In the genomic region with DNA sequence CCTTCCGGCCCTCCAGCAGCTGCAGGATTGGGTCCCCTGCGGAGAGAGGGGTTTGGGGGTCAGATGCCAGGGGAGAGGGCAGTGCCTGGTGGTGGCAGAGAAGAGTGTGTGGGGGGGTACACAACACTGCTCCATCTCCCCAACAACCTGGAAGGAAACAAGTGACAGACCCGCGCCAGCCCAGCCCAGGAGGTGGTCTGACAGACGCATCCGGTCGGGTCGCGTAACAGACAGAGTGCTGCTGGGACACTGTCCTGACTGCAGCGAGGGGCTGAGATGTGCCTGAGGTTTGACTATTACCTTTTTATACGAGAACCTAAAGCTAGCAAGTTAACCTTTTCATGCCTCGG, we compare ENCODE assay signal across 10 cellular contexts. TPM values are rescaled to one million over a fixed set of nuclear protein-coding genes. Genes with fewer than 3 reads are reported as not detected.
A peak's percentile ranks its signal among the peaks of the same experiment; 100 is the strongest.
DNase-seq lines count a peak whose midpoint lies in the region; ATAC-seq, FAIRE-seq and TF ChIP-seq lines count a peak whose summit lies in the region.
"Had no signal": no experiment of that assay in that cellular context is flagged by ENCODE, and none has a peak within 500 bp of the region (broad histone marks: within the 10 kb centered on the region; RNA-seq: fewer than 3 reads in every experiment).

No MANE protein-coding gene starts in this region.

- H3K27me3 ChIP-seq in endothelial cell of umbilical vein (ENCODE audit: control insufficient read depth in 2 of 2, insufficient read depth in 2 of 2, low read length in 2 of 2): no peaks in the 10 kb centered on the region
- no peaks in the 10 kb centered on the region for H3K27me3 ChIP-seq in gastrocnemius medialis

- H3K79me2 ChIP-seq in endothelial cell of umbilical vein (ENCODE audit: control insufficient read depth, insufficient read depth, low read length): no peaks in the 10 kb centered on the region

- TF ChIP-seq POLR2A in endothelial cell of umbilical vein (IDR thresholded peaks at IDR 0.05; ENCODE audit: low read depth, low read length) (no peak), gastrocnemius medialis (IDR thresholded peaks at IDR 0.05) (no peak)

- no peak overlapping the region for H3K4me3 ChIP-seq in endothelial cell of umbilical vein (replicated peaks in 1 of 3; ENCODE audit: insufficient read depth in 1 of 3, low read depth in 1 of 3, low read length in 3 of 3)
- H3K4me3 ChIP-seq in gastrocnemius medialis: peak overlapping the region in 3 of 4 donors; percentile 44 to 51 (median 45)

- DNase-seq in RWPE1 (ENCODE audit: low spot score) (no peak), endothelial cell of umbilical vein (ENCODE audit: low read depth, low spot score) (no peak), gastrocnemius medialis (no peak), NCI-H82 (lab: John Stamatoyannopoulos, UW) (no peak), G401 (ENCODE audit: low spot score) (no peak), NCI-H1417 treated with DMSO at 0.1 percent for 48 hours (lab: John Stamatoyannopoulos, UW) (no peak)
- DNase-seq: occipital lobe had no signal

- H3K27ac ChIP-seq in RWPE1 (peak overlapping the region; percentile 67), endothelial cell of umbilical vein (ENCODE audit: insufficient read depth, low read depth, low read length) (peak overlapping the region; percentile 2), gastrocnemius medialis (peak overlapping the region; percentile 74 to 77 (median 76))
- H3K27ac ChIP-seq: epithelial cell of prostate had no signal

- H3K9me1 ChIP-seq in endothelial cell of umbilical vein (replicated peaks; ENCODE audit: control insufficient read depth, extremely low read depth, insufficient read depth, low read length): no peaks in the 10 kb centered on the region

- FAIRE-seq in endothelial cell of umbilical vein (lab: Jason Lieb, UNC): no peak

- H3K36me3 ChIP-seq in endothelial cell of umbilical vein (ENCODE audit: control insufficient read depth in 2 of 2, extremely low read depth in 1 of 2, insufficient read depth in 2 of 2, low read length in 2 of 2): peaks cover 0 to 8% of the 10 kb centered on the region in 2 experiments
- H3K36me3 ChIP-seq in gastrocnemius medialis: peaks cover 0 to 43% of the 10 kb centered on the region in 2 donors

- CTCF ChIA-PET in RWPE1 (lab: Yijun Ruan, JAX) (interaction anchor here (0.6 kb wide), 2 partner anchors 11 to 32 kb away, joined by 4 to 8 read pairs; no protein-coding TSS in a partner anchor), endothelial cell of umbilical vein (lab: Charles Lee) (interaction anchor here (1.0 to 6.3 kb wide), 14 partner anchors 12 to 195 kb away, joined by 3 to 73 read pairs (median 14); a partner anchor contains a TSS)

- no peaks in the 10 kb centered on the region for H4K20me1 ChIP-seq in endothelial cell of umbilical vein (replicated peaks; ENCODE audit: control insufficient read depth, extremely low read depth, insufficient read depth, low read length)

- peak overlapping the region; percentile 48 for H3K4me2 ChIP-seq in endothelial cell of umbilical vein (ENCODE audit: insufficient read depth, low read length)

- H3K9me3 ChIP-seq in endothelial cell of umbilical vein (replicated peaks; ENCODE audit: control insufficient read depth, insufficient read depth, low read length): no peaks in the 10 kb centered on the region
- H3K9me3 ChIP-seq in gastrocnemius medialis: no peaks in the 10 kb centered on the region

- peak; percentile 8 for ATAC-seq in GM21723 (IDR thresholded peaks at IDR 0.05; ENCODE audit: unreplicated experiment)
- ATAC-seq in gastrocnemius medialis: no peak
- ATAC-seq in GM21528 (IDR thresholded peaks at IDR 0.05; ENCODE audit: low FRiP score, unreplicated experiment): no peak

- no peak for TF ChIP-seq CTCF in RWPE1 (conservative IDR thresholded peaks at IDR 0.05; ENCODE audit: low read depth)
- TF ChIP-seq CTCF in endothelial cell of umbilical vein (IDR thresholded peaks at IDR 0.05; ENCODE audit: extremely low read depth in 1 of 2, insufficient read depth in 1 of 2, low read depth in 1 of 2, low read length in 2 of 2): no peak
- no peak for TF ChIP-seq CTCF in gastrocnemius medialis (IDR thresholded peaks at IDR 0.05 in 4 of 5, conservative IDR thresholded peaks at IDR 0.05 in 1 of 5)

- intact Hi-C loops in endothelial cell of umbilical vein (cut with micrococcal nuclease): no loop called here
- intact Hi-C loops in gastrocnemius medialis (cut with DNase I; ENCODE audit: low total_unique reads): loop anchor here (5.0 kb wide), 1 partner anchor 36 kb away; no protein-coding TSS in a partner anchor

- dilution Hi-C loops in endothelial cell of umbilical vein (cut with MboI; ENCODE audit: extremely low pct_ligation_motif_present, low sequenced_read_pairs): no loop called here

- peak overlapping the region; percentile 76 for H2AFZ ChIP-seq in endothelial cell of umbilical vein (ENCODE audit: low read depth, low read length)

- POLR2A ChIA-PET in RWPE1 (lab: Yijun Ruan, JAX; ENCODE audit: low non-redundant PET): interaction anchor here (1.7 kb wide), 1 partner anchor 48 kb away, joined by 4 read pairs; no protein-coding TSS in a partner anchor
- POLR2A ChIA-PET in endothelial cell of umbilical vein (lab: Charles Lee): interaction anchor here (1.2 kb wide), 1 partner anchor 55 kb away, joined by 3 read pairs; no protein-coding TSS in a partner anchor

- H3K4me1 ChIP-seq in endothelial cell of umbilical vein (ENCODE audit: control insufficient read depth, extremely low read depth, insufficient read depth, low read length) (peaks cover 7% of the 10 kb centered on the region), gastrocnemius medialis (peaks cover 15 to 17% of the 10 kb centered on the region in 2 donors)

- in situ Hi-C loops in gastrocnemius medialis (cut with MboI; ENCODE audit: low sequenced_read_pairs in 4 of 4): no loop called here
- in situ Hi-C loops in G401 (cut with HindIII; ENCODE audit: low sequenced_read_pairs): no loop called here

- H3K9ac ChIP-seq in endothelial cell of umbilical vein (replicated peaks; ENCODE audit: extremely low read depth, insufficient read depth, low read length): no peak overlapping the region

- no TSS peak for BruUV-seq in endothelial cell of umbilical vein (replicated peaks; lab: Mats Ljungman, UMichigan)

TF ChIP-seq in endothelial cell of umbilical vein, 7 proteins besides CTCF, POLR2A, EP300 and RAD21 (continues in another document):
- TF ChIP-seq JUN (IDR thresholded peaks at IDR 0.05; ENCODE audit: borderline replicate concordance, insufficient read depth, insufficient read length, low read depth) (no peak), FOS (IDR thresholded peaks at IDR 0.05; ENCODE audit: borderline replicate concordance, insufficient read depth, low read length) (no peak)
- TF ChIP-seq, protein P1, sequence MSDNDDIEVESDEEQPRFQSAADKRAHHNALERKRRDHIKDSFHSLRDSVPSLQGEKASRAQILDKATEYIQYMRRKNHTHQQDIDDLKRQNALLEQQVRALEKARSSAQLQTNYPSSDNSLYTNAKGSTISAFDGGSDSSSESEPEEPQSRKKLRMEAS (IDR thresholded peaks at IDR 0.05; ENCODE audit: insufficient read depth, insufficient read length): no peak

RNA-seq across cellular contexts. Expression of a gene that starts 16.2 kb away (rescaled TPM):
- total RNA-seq in endothelial cell of umbilical vein: 7.1 and 14.9 TPM in 2 replicates
- 6.9 and 7.7 TPM in 2 replicates for polyA plus RNA-seq in endothelial cell of umbilical vein
- polyA plus RNA-seq in endothelial cell of umbilical vein (2011; cell fraction: cytosol; rRNA removed): 3.3 and 4.8 TPM in 2 replicates
- polyA plus RNA-seq in endothelial cell of umbilical vein (2011; cell fraction: nucleus; rRNA removed): 24.6 and 25.1 TPM in 2 replicates
- 2.2 and 3.1 TPM in 2 replicates for polyA plus RNA-seq in endothelial cell of umbilical vein (2012)
- polyA minus RNA-seq in endothelial cell of umbilical vein: 6.7 and 7.4 TPM in 2 replicates
- 62.6 TPM for polyA minus RNA-seq in endothelial cell of umbilical vein (2011; cell fraction: cytosol; rRNA and poly(A)+ RNA removed)
- 7.5 and 14.8 TPM in 2 replicates for polyA minus RNA-seq in endothelial cell of umbilical vein (2011; cell fraction: nucleus; rRNA and poly(A)+ RNA removed)
- 1 to 10 TPM; 1.3 to 9.4 (median 4.6) TPM for total RNA-seq in gastrocnemius medialis
- 2.8 and 6.0 TPM in 2 replicates for total RNA-seq in G401 (2014; rRNA removed; shearing (Covaris generic))

RNA-seq across cellular contexts. Expression of a gene that starts 27.1 kb away (rescaled TPM):
- total RNA-seq in endothelial cell of umbilical vein: 120 and 126 TPM in 2 replicates
- 81.5 and 104 TPM in 2 replicates for polyA plus RNA-seq in endothelial cell of umbilical vein
- polyA plus RNA-seq in endothelial cell of umbilical vein (2011; cell fraction: cytosol; rRNA removed): 35.6 and 46.5 TPM in 2 replicates
- 76.5 and 76.7 TPM in 2 replicates for polyA plus RNA-seq in endothelial cell of umbilical vein (2011; cell fraction: nucleus; rRNA removed)
- polyA plus RNA-seq in endothelial cell of umbilical vein (2012): 99.5 and 124 TPM in 2 replicates
- polyA minus RNA-seq in endothelial cell of umbilical vein: 71.7 and 72.7 TPM in 2 replicates
- polyA minus RNA-seq in endothelial cell of umbilical vein (2011; cell fraction: cytosol; rRNA and poly(A)+ RNA removed): 28.6 TPM
- 52.0 and 56.1 TPM in 2 replicates for polyA minus RNA-seq in endothelial cell of umbilical vein (2011; cell fraction: nucleus; rRNA and poly(A)+ RNA removed)
- total RNA-seq in gastrocnemius medialis: 100 to 1,000 TPM; 129 to 259 (median 148) TPM
- 18.6 and 18.7 TPM in 2 replicates for total RNA-seq in G401 (2014; rRNA removed; shearing (Covaris generic))

RNA-seq across cellular contexts. Expression of a gene that starts 43.4 kb away (rescaled TPM):
- total RNA-seq in endothelial cell of umbilical vein: 23.2 and 25.9 TPM in 2 replicates
- polyA plus RNA-seq in endothelial cell of umbilical vein: 16.0 and 18.0 TPM in 2 replicates
- 11.7 and 12.6 TPM in 2 replicates for polyA plus RNA-seq in endothelial cell of umbilical vein (2011; cell fraction: cytosol; rRNA removed)
- polyA plus RNA-seq in endothelial cell of umbilical vein (2011; cell fraction: nucleus; rRNA removed): 36.1 and 39.0 TPM in 2 replicates
- polyA plus RNA-seq in endothelial cell of umbilical vein (2012): 12.7 and 14.2 TPM in 2 replicates
- 29.5 and 43.8 TPM in 2 replicates for polyA minus RNA-seq in endothelial cell of umbilical vein
- 8.2 TPM for polyA minus RNA-seq in endothelial cell of umbilical vein (2011; cell fraction: cytosol; rRNA and poly(A)+ RNA removed)
- polyA minus RNA-seq in endothelial cell of umbilical vein (2011; cell fraction: nucleus; rRNA and poly(A)+ RNA removed): 62.6 and 83.0 TPM in 2 replicates
- total RNA-seq in gastrocnemius medialis: 10 to 100 TPM; 10.4 to 19.2 (median 13.1) TPM
- 19.1 and 19.6 TPM in 2 replicates for total RNA-seq in G401 (2014; rRNA removed; shearing (Covaris generic))

RNA-seq across cellular contexts. Expression of a gene that starts 50.4 kb away (rescaled TPM):
- total RNA-seq in endothelial cell of umbilical vein: 56.7 and 67.7 TPM in 2 replicates
- 75.1 and 85.3 TPM in 2 replicates for polyA plus RNA-seq in endothelial cell of umbilical vein
- 36.1 and 45.2 TPM in 2 replicates for polyA plus RNA-seq in endothelial cell of umbilical vein (2011; cell fraction: cytosol; rRNA removed)
- 92.7 and 117 TPM in 2 replicates for polyA plus RNA-seq in endothelial cell of umbilical vein (2011; cell fraction: nucleus; rRNA removed)
- polyA plus RNA-seq in endothelial cell of umbilical vein (2012): 38.5 and 58.5 TPM in 2 replicates
- polyA minus RNA-seq in endothelial cell of umbilical vein: 42.0 and 46.2 TPM in 2 replicates
- 17.7 TPM for polyA minus RNA-seq in endothelial cell of umbilical vein (2011; cell fraction: cytosol; rRNA and poly(A)+ RNA removed)
- polyA minus RNA-seq in endothelial cell of umbilical vein (2011; cell fraction: nucleus; rRNA and poly(A)+ RNA removed): 41.4 and 72.3 TPM in 2 replicates
- total RNA-seq in gastrocnemius medialis: 10 to 100 TPM in 3 of 4 donors, 1 to 10 TPM in 1; 9.5 to 18.4 (median 15.5) TPM
- total RNA-seq in G401 (2014; rRNA removed; shearing (Covaris generic)): 2.1 and 2.7 TPM in 2 replicates

Comparison
In these comparisons a context has a peak if more than half of its experiments do, and no peak if none do; other contexts are left out.
1. H3K27ac ChIP-seq: peak in every context shown above with its lines; median percentile 76 in gastrocnemius medialis; 67 in RWPE1; 2 in endothelial cell of umbilical vein.
2. H3K4me3 ChIP-seq: peak in gastrocnemius medialis (3 of 4); none in endothelial cell of umbilical vein (0 of 3).